ENCODE assay signal across 9 cellular contexts in the genomic region with DNA sequence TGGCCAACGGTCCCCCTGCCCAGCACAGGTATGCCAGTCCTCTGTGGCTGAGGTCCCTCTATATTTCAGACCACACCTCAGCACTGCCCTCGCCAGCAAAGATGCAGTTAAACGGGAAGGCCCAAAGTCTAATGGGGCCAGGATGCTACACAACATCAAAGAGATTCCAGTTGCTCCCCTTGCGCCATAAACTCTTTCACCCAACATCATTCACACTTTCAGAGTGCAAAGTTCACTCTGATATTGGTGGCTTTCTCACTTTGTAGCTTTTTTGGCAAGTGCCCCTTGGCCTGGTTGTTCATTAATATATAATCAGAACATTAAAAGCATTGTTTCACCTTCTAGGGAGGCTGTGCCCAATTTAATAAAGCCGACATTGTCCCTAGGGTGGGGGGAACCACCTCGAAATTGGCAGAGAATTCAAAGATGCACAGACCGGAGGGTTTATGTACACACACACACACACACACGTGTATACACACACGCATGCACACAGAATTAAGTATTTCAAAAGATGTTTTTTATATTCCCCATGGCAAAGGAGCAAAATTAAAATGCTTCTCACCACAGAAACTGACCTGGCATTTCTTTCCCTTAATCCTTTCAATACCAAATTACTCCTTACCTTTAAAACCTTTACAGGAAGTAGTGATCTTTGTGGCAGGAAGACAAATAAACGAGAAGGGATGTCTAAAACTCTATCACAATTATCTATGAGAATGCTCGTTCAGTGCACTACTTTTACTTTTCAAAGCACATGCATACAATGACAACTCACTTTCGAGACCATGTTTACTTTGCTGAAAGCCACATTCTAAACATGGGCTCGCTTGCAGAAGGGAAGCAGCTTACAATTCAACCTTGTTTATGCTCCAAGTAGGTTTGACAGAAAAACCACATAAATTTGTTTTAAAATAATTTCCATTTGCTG. TPM values are rescaled to one million over a fixed set of nuclear protein-coding genes. Genes with fewer than 3 reads are reported as not detected.
DNase-seq lines count a peak whose midpoint lies in the region; ATAC-seq and TF ChIP-seq lines count a peak whose summit lies in the region.
"Had no signal": no experiment of that assay in that cellular context is flagged by ENCODE, and none has a peak within 500 bp of the region (broad histone marks: within the 10 kb centered on the region; RNA-seq: fewer than 3 reads in every experiment).

No MANE protein-coding gene starts in this region.

- H3K4me1 ChIP-seq in BLaER1 (peaks cover 100% of the 10 kb centered on the region), GM23338 (ENCODE audit: insufficient read depth) (peaks cover 100% of the 10 kb centered on the region), mucosa of rectum (ENCODE audit: control insufficient read depth in 2 of 2, insufficient read depth in 2 of 2, low read length in 2 of 2) (peaks cover 67 to 89% of the 10 kb centered on the region in 2 donors)

- no peaks in the 10 kb centered on the region for H3K27me3 ChIP-seq in BLaER1
- no peaks in the 10 kb centered on the region for H3K27me3 ChIP-seq in GM23338 (ENCODE audit: insufficient read depth)
- H3K27me3 ChIP-seq in mucosa of rectum (ENCODE audit: control insufficient read depth in 2 of 2, insufficient read depth in 2 of 2, low read length in 2 of 2): no peaks in the 10 kb centered on the region

- TF ChIP-seq CTCF in GM23338 (conservative IDR thresholded peaks at IDR 0.05; ENCODE audit: low read depth in 2 of 2): no peak
- no peak for TF ChIP-seq CTCF in GM10266 (IDR thresholded peaks at IDR 0.05; ENCODE audit: control insufficient read depth, insufficient read depth, low read depth, missing control alignments)

- peak overlapping the region; percentile 72 for H3K9ac ChIP-seq in BLaER1
- H3K9ac ChIP-seq in mucosa of rectum (ENCODE audit: low read depth in 1 of 2, low read length in 2 of 2): no peak overlapping the region

- H3K79me2 ChIP-seq in GM23338 (replicated peaks; ENCODE audit: insufficient read depth): peaks cover 100% of the 10 kb centered on the region

- no peak for DNase-seq in GM23338 (ENCODE audit: low spot score)
- no peak for DNase-seq in activated T-helper 1 cell treated with anti-CD3 and anti-CD28 coated beads, Interleukin-12 subunit alpha, Interleukin-12 subunit beta, Interleukin-2, Interleukin-4 antibody, amounts not matched to agents 30 ng/mL and 10 ng/mL and 1 ng/mL, durations not matched to agents 14 hours and 24 hours and 36 hours (ENCODE audit: low spot score)
- no peak for DNase-seq in NCI-H2171 treated with DMSO at 0.1 percent for 48 hours (lab: John Stamatoyannopoulos, UW)
- DNase-seq in GM10266 (ENCODE audit: extremely low spot score): no peak
- no peak for DNase-seq in NCI-H2029 treated with DMSO at 0.1 percent for 48 hours (lab: John Stamatoyannopoulos, UW)

- H3K27ac ChIP-seq in BLaER1 (peak overlapping the region; percentile 79), GM23338 (ENCODE audit: low read depth) (peak overlapping the region; percentile 39; the same call in 1 of the 2 replicates), mucosa of rectum (ENCODE audit: low read depth in 2 of 2, low read length in 2 of 2) (peak overlapping the region; percentile 52 to 56)

- H2AFZ ChIP-seq in GM23338: no peak overlapping the region

- peaks cover 33% of the 10 kb centered on the region for H3K4me1 Mint-ChIP-seq in GM23338
- peaks cover 33% of the 10 kb centered on the region for H3K4me1 Mint-ChIP-seq in activated T-helper 1 cell treated with anti-CD3 and anti-CD28 coated beads, Interleukin-12 subunit alpha, Interleukin-12 subunit beta, Interleukin-2, Interleukin-4 antibody, amounts not matched to agents 30 ng/mL and 10 ng/mL and 1 ng/mL, durations not matched to agents 14 hours and 24 hours and 36 hours (ENCODE audit: low read depth)

- intact Hi-C loops in activated T-helper 1 cell treated with anti-CD3 and anti-CD28 coated beads, Interleukin-12 subunit alpha, Interleukin-12 subunit beta, Interleukin-2, Interleukin-4 antibody, amounts not matched to agents 30 ng/mL and 10 ng/mL and 1 ng/mL, durations not matched to agents 14 hours and 24 hours and 36 hours (cut with micrococcal nuclease): loop anchor here (1.0 to 5.0 kb wide), 4 partner anchors 9 to 1176 kb away; no protein-coding TSS in a partner anchor

- 0 out of 2 replicates have a peak, but pooled peaks cover 4% of the 10 kb centered on the region for H3F3A ChIP-seq in GM23338 (replicated peaks; ENCODE audit: low read depth)

- no peak overlapping the region; the same call in 2 of the 3 replicates for H3K4me3 Mint-ChIP-seq in GM23338
- peak overlapping the region; percentile 72 for H3K4me3 Mint-ChIP-seq in activated T-helper 1 cell treated with anti-CD3 and anti-CD28 coated beads, Interleukin-12 subunit alpha, Interleukin-12 subunit beta, Interleukin-2, Interleukin-4 antibody, amounts not matched to agents 30 ng/mL and 10 ng/mL and 1 ng/mL, durations not matched to agents 14 hours and 24 hours and 36 hours

- H3K9me3 ChIP-seq in BLaER1: peaks cover 8% of the 10 kb centered on the region; the same call in 1 of the 2 replicates
- H3K9me3 ChIP-seq in mucosa of rectum (ENCODE audit: control insufficient read depth in 2 of 2, low read length in 2 of 2): no peaks in the 10 kb centered on the region

- H3K36me3 ChIP-seq in BLaER1: peaks cover 11% of the 10 kb centered on the region; the same call in 1 of the 2 replicates
- H3K36me3 ChIP-seq in GM23338 (ENCODE audit: insufficient read depth): no peaks in the 10 kb centered on the region
- no peaks in the 10 kb centered on the region for H3K36me3 ChIP-seq in mucosa of rectum (ENCODE audit: control insufficient read depth in 2 of 2, insufficient read depth in 2 of 2, low read length in 2 of 2)

- H3K9me2 ChIP-seq in GM23338 (ENCODE audit: insufficient read depth): no peaks in the 10 kb centered on the region

- peak overlapping the region; percentile 80 for H3K4me2 ChIP-seq in BLaER1
- peak overlapping the region; percentile 76 for H3K4me2 ChIP-seq in GM23338

- H4K20me1 ChIP-seq in BLaER1 (peaks cover 28% of the 10 kb centered on the region), GM23338 (replicated peaks; ENCODE audit: insufficient read depth) (peaks cover 63% of the 10 kb centered on the region)

- peaks cover 11% of the 10 kb centered on the region for H3K27me3 Mint-ChIP-seq in GM23338 (ENCODE audit: insufficient read depth, low read depth, poor library complexity)
- no peaks in the 10 kb centered on the region for H3K27me3 Mint-ChIP-seq in activated T-helper 1 cell treated with anti-CD3 and anti-CD28 coated beads, Interleukin-12 subunit alpha, Interleukin-12 subunit beta, Interleukin-2, Interleukin-4 antibody, amounts not matched to agents 30 ng/mL and 10 ng/mL and 1 ng/mL, durations not matched to agents 14 hours and 24 hours and 36 hours (ENCODE audit: insufficient read depth)

- peaks cover 14% of the 10 kb centered on the region; the same call in 2 of the 3 replicates for H3K36me3 Mint-ChIP-seq in GM23338 (ENCODE audit: low read depth)
- H3K36me3 Mint-ChIP-seq in activated T-helper 1 cell treated with anti-CD3 and anti-CD28 coated beads, Interleukin-12 subunit alpha, Interleukin-12 subunit beta, Interleukin-2, Interleukin-4 antibody, amounts not matched to agents 30 ng/mL and 10 ng/mL and 1 ng/mL, durations not matched to agents 14 hours and 24 hours and 36 hours (ENCODE audit: low read depth): peaks cover 47% of the 10 kb centered on the region

- H3K4me3 ChIP-seq in BLaER1 (peak overlapping the region; percentile 39), GM23338 (no peak overlapping the region), mucosa of rectum (ENCODE audit: low read length in 2 of 2) (peak overlapping the region in 1 of 2 donors; percentile 10)

- peak overlapping the region; percentile 62 for H3K27ac Mint-ChIP-seq in GM23338
- H3K27ac Mint-ChIP-seq in activated T-helper 1 cell treated with anti-CD3 and anti-CD28 coated beads, Interleukin-12 subunit alpha, Interleukin-12 subunit beta, Interleukin-2, Interleukin-4 antibody, amounts not matched to agents 30 ng/mL and 10 ng/mL and 1 ng/mL, durations not matched to agents 14 hours and 24 hours and 36 hours: peak overlapping the region; percentile 89

- ATAC-seq in GM23338 (no peak), HG02571 (IDR thresholded peaks at IDR 0.05; ENCODE audit: unreplicated experiment) (no peak)
- ATAC-seq: Panc1 had no signal

- H3K9me3 Mint-ChIP-seq in GM23338: no peaks in the 10 kb centered on the region
- H3K9me3 Mint-ChIP-seq in activated T-helper 1 cell treated with anti-CD3 and anti-CD28 coated beads, Interleukin-12 subunit alpha, Interleukin-12 subunit beta, Interleukin-2, Interleukin-4 antibody, amounts not matched to agents 30 ng/mL and 10 ng/mL and 1 ng/mL, durations not matched to agents 14 hours and 24 hours and 36 hours: peaks cover 15% of the 10 kb centered on the region

TF ChIP-seq in GM23338, 12 proteins besides CTCF, POLR2A, EP300 and RAD21 (continues in another document):
- TF ChIP-seq NANOG (IDR thresholded peaks at IDR 0.05; ENCODE audit: borderline replicate concordance) (no peak), EZH2 (IDR thresholded peaks at IDR 0.05; ENCODE audit: low read depth, unreplicated experiment) (no peak), CREB1 (CRISPR knock-in tag; IDR thresholded peaks at IDR 0.05; ENCODE audit: low read depth) (no peak)
- TF ChIP-seq, protein P1, sequence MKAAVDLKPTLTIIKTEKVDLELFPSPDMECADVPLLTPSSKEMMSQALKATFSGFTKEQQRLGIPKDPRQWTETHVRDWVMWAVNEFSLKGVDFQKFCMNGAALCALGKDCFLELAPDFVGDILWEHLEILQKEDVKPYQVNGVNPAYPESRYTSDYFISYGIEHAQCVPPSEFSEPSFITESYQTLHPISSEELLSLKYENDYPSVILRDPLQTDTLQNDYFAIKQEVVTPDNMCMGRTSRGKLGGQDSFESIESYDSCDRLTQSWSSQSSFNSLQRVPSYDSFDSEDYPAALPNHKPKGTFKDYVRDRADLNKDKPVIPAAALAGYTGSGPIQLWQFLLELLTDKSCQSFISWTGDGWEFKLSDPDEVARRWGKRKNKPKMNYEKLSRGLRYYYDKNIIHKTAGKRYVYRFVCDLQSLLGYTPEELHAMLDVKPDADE (IDR thresholded peaks at IDR 0.05): no peak

RNA-seq across cellular contexts. Expression of a gene that starts 19.5 kb away (rescaled TPM):
- 116 and 134 TPM in 2 replicates for total RNA-seq in GM23338 (2014; rRNA removed; shearing (Covaris generic))
- polyA plus RNA-seq in GM23338 (2016; fragmentation: Nextera tagmentation; extraction: Ambion mirVana): 39.9 and 40.0 TPM in 2 replicates
- total RNA-seq in activated T-helper 1 cell treated with anti-CD3 and anti-CD28 coated beads, Interleukin-12 subunit alpha, Interleukin-12 subunit beta, Interleukin-2, Interleukin-4 antibody, amounts not matched to agents 30 ng/mL and 10 ng/mL and 1 ng/mL, durations not matched to agents 14 hours and 24 hours and 36 hours: 57.4 and 59.5 TPM in 2 replicates
